ENCODE assay signal across 8 cellular contexts in the genomic region with DNA sequence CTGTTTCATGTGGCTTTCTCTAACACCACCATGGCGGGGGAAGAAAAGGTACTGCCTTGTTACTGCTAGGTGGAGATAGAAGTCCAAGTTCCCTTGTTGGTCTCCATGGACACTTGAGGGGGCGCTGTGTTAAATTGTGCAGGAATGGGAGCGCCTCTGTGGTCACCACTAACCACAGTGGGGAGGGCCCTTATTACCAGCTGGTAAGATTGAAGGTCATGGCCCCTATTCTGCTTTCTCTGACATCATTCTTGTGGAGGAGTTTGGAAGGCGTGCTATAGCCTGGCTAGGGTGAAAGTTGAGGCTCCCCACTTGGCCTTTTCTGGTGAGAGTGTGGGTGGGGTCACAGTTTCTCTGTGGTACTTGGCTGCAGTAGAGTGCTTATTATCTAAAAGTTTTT. TPM values are rescaled to one million over a fixed set of nuclear protein-coding genes. Genes with fewer than 3 reads are reported as not detected.
DNase-seq lines count a peak whose midpoint lies in the region; ATAC-seq and TF ChIP-seq lines count a peak whose summit lies in the region.
"Had no signal": no experiment of that assay in that cellular context is flagged by ENCODE, and none has a peak within 500 bp of the region (broad histone marks: within the 10 kb centered on the region; RNA-seq: fewer than 3 reads in every experiment).

No MANE protein-coding gene starts in this region.

- no peaks in the 10 kb centered on the region for H3K79me2 ChIP-seq in HCT116 (ENCODE audit: insufficient read depth, low read length)

- DNase-seq in HCT116 (ENCODE audit: low read depth, low spot score) (no peak), NB4 (ENCODE audit: low read depth) (peak; percentile 68), kidney epithelial cell (ENCODE audit: low read depth) (no peak), NCI-H2081 (lab: John Stamatoyannopoulos, UW) (no peak), DMS 273 (lab: John Stamatoyannopoulos, UW; ENCODE audit: unreplicated experiment) (no peak)
- no peak for DNase-seq in activated CD4-positive, alpha-beta T cell treated with anti-CD3 and anti-CD28 coated beads for 1 hour
- DNase-seq: cortex of kidney had no signal

- BruUV-seq in HCT116 (replicated peaks; lab: Mats Ljungman, UMichigan) = no TSS peak

- TF ChIP-seq POLR2A in HCT116 (IDR thresholded peaks at IDR 0.05; ENCODE audit: borderline replicate concordance, extremely low read depth, insufficient read depth, insufficient read length) (no peak), NB4 (IDR thresholded peaks at IDR 0.05; ENCODE audit: extremely low read depth, insufficient read length) (no peak)

- no peaks in the 10 kb centered on the region for H4K20me1 ChIP-seq in HCT116 (ENCODE audit: insufficient read depth)

- H3K4me1 ChIP-seq in HCT116 (ENCODE audit: control insufficient read depth in 1 of 2, insufficient read depth in 2 of 2, low read length in 2 of 2) = no peaks in the 10 kb centered on the region

- no peaks in the 10 kb centered on the region for H3K9me2 ChIP-seq in HCT116 (ENCODE audit: insufficient read depth)

- H3K4me2 ChIP-seq in HCT116 (ENCODE audit: low read length) = no peak overlapping the region

- TF ChIP-seq RAD21 in HCT116 (IDR thresholded peaks at IDR 0.05; ENCODE audit: low read depth) = no peak

- CTCF ChIA-PET in HCT116 (lab: Charles Lee) = no interaction called here

- H2AFZ ChIP-seq in HCT116 (ENCODE audit: low read depth, low read length, poor library complexity, severe bottlenecking) = peak overlapping the region; percentile 4

- TF ChIP-seq CTCF in HCT116 (IDR thresholded peaks at IDR 0.05 in 2 of 3, conservative IDR thresholded peaks at IDR 0.05 in 1 of 3; ENCODE audit: borderline replicate concordance in 1 of 3, insufficient read depth in 1 of 3, low read depth in 2 of 3, low read length in 2 of 3) (peak in 2 of 3 experiments; percentile 51 to 57; a peak in 4 of 6 replicates), NB4 (IDR thresholded peaks at IDR 0.05; ENCODE audit: low read depth, low read length) (peak; percentile 29), kidney epithelial cell (IDR thresholded peaks at IDR 0.05; ENCODE audit: insufficient read depth, low read length, poor library complexity, severe bottlenecking) (peak; percentile 12)

- H3K9me3 ChIP-seq in HCT116 (ENCODE audit: control insufficient read depth in 1 of 2, insufficient read depth in 1 of 2, low read depth in 1 of 2, low read length in 2 of 2) = no peaks in the 10 kb centered on the region

- ATAC-seq in GM18499 (IDR thresholded peaks at IDR 0.05; ENCODE audit: insufficient read depth, unreplicated experiment) (peak; percentile 55), HCT116 (peak; percentile 88)

- no peak overlapping the region for H3K9ac ChIP-seq in HCT116 (ENCODE audit: low read length)

- H3K36me3 ChIP-seq in HCT116 (ENCODE audit: control insufficient read depth in 1 of 2, insufficient read depth in 2 of 2, low read length in 2 of 2) (no peaks in the 10 kb centered on the region), kidney epithelial cell (ENCODE audit: control insufficient read depth, insufficient read depth, low read length) (no peaks in the 10 kb centered on the region)

- intact Hi-C loops in HCT116 (cut with micrococcal nuclease) = loop anchor here (2.0 kb wide), 1 partner anchor 20 kb away; no protein-coding TSS in a partner anchor

- H3K27me3 ChIP-seq in HCT116 (ENCODE audit: insufficient read depth, low read length) (0 out of 2 replicates have a peak, but pooled peaks cover 8% of the 10 kb centered on the region), kidney epithelial cell (ENCODE audit: control insufficient read depth, insufficient read depth, low read length) (no peaks in the 10 kb centered on the region)

- H3K27ac ChIP-seq in HCT116 (ENCODE audit: low read depth, low read length) = no peak overlapping the region

- RAD21 ChIA-PET in HCT116 (lab: Charles Lee; ENCODE audit: low non-redundant PET in 1 of 2, low total read pairs in 2 of 2, uncharacterized antibody in 2 of 2, unreplicated experiment in 2 of 2) = no interaction called here

- no peak overlapping the region for H3K4me3 ChIP-seq in HCT116 (replicated peaks in 1 of 2; ENCODE audit: low read depth in 1 of 2, low read length in 2 of 2)
- H3K4me3 ChIP-seq in NB4 (ENCODE audit: low read depth, low read length) = no peak overlapping the region
- no peak overlapping the region for H3K4me3 ChIP-seq in kidney epithelial cell (ENCODE audit: low read depth, low read length)

- POLR2A ChIA-PET in HCT116 (lab: Charles Lee) = no interaction called here

TF ChIP-seq in HCT116, 20 proteins besides CTCF, POLR2A, EP300 and RAD21:
- TF ChIP-seq POLR2AphosphoS5 (IDR thresholded peaks at IDR 0.05; ENCODE audit: low read depth, low read length) (no peak), SIN3A (IDR thresholded peaks at IDR 0.05; ENCODE audit: low read depth) (no peak), SRF (IDR thresholded peaks at IDR 0.05; ENCODE audit: low read depth) (no peak), CBX3 (IDR thresholded peaks at IDR 0.05; ENCODE audit: low read depth) (no peak), JUND (IDR thresholded peaks at IDR 0.05) (no peak), TCF7L2 (IDR thresholded peaks at IDR 0.05; ENCODE audit: borderline replicate concordance, extremely low read depth, insufficient read depth, insufficient read length) (no peak), ELF1 (IDR thresholded peaks at IDR 0.05; ENCODE audit: borderline replicate concordance, low read depth) (no peak), EGR1 (IDR thresholded peaks at IDR 0.05; ENCODE audit: low read depth) (no peak), ZFX (IDR thresholded peaks at IDR 0.05) (no peak), EZH2 (IDR thresholded peaks at IDR 0.05) (no peak)
- TF ChIP-seq, protein P1, sequence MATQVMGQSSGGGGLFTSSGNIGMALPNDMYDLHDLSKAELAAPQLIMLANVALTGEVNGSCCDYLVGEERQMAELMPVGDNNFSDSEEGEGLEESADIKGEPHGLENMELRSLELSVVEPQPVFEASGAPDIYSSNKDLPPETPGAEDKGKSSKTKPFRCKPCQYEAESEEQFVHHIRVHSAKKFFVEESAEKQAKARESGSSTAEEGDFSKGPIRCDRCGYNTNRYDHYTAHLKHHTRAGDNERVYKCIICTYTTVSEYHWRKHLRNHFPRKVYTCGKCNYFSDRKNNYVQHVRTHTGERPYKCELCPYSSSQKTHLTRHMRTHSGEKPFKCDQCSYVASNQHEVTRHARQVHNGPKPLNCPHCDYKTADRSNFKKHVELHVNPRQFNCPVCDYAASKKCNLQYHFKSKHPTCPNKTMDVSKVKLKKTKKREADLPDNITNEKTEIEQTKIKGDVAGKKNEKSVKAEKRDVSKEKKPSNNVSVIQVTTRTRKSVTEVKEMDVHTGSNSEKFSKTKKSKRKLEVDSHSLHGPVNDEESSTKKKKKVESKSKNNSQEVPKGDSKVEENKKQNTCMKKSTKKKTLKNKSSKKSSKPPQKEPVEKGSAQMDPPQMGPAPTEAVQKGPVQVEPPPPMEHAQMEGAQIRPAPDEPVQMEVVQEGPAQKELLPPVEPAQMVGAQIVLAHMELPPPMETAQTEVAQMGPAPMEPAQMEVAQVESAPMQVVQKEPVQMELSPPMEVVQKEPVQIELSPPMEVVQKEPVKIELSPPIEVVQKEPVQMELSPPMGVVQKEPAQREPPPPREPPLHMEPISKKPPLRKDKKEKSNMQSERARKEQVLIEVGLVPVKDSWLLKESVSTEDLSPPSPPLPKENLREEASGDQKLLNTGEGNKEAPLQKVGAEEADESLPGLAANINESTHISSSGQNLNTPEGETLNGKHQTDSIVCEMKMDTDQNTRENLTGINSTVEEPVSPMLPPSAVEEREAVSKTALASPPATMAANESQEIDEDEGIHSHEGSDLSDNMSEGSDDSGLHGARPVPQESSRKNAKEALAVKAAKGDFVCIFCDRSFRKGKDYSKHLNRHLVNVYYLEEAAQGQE (IDR thresholded peaks at IDR 0.05; ENCODE audit: low read depth) = no peak
- TF ChIP-seq, protein P2, sequence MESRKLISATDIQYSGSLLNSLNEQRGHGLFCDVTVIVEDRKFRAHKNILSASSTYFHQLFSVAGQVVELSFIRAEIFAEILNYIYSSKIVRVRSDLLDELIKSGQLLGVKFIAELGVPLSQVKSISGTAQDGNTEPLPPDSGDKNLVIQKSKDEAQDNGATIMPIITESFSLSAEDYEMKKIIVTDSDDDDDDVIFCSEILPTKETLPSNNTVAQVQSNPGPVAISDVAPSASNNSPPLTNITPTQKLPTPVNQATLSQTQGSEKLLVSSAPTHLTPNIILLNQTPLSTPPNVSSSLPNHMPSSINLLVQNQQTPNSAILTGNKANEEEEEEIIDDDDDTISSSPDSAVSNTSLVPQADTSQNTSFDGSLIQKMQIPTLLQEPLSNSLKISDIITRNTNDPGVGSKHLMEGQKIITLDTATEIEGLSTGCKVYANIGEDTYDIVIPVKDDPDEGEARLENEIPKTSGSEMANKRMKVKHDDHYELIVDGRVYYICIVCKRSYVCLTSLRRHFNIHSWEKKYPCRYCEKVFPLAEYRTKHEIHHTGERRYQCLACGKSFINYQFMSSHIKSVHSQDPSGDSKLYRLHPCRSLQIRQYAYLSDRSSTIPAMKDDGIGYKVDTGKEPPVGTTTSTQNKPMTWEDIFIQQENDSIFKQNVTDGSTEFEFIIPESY (IDR thresholded peaks at IDR 0.05; ENCODE audit: extremely low read depth, insufficient replicate concordance, low read length) = no peak
- TF ChIP-seq, protein P3, sequence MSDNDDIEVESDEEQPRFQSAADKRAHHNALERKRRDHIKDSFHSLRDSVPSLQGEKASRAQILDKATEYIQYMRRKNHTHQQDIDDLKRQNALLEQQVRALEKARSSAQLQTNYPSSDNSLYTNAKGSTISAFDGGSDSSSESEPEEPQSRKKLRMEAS (IDR thresholded peaks at IDR 0.05) = no peak

RNA-seq across cellular contexts. Expression of a gene that starts 14.9 kb away (rescaled TPM):
- total RNA-seq in HCT116 (2021; ENCODE audit: unreplicated experiment) (57.0 TPM), kidney epithelial cell (12.0 and 20.0 TPM in 2 replicates)
- polyA plus RNA-seq in HCT116 (2012) = 69.8 and 71.3 TPM in 2 replicates
